ENCODE assay signal across 16 cellular contexts in genomic region chr19:3693030-3693925, GRCh38. TPM values are rescaled to one million over a fixed set of nuclear protein-coding genes. Genes with fewer than 3 reads are reported as not detected.
DNase-seq lines count a peak whose midpoint lies in the region; ATAC-seq and TF ChIP-seq lines count a peak whose summit lies in the region.
"Had no signal": no experiment of that assay in that cellular context is flagged by ENCODE, and none has a peak within 500 bp of the region (broad histone marks: within the 10 kb centered on the region; RNA-seq: fewer than 3 reads in every experiment).

No MANE protein-coding gene starts in this region.

- CTCF ChIA-PET in RWPE1 (lab: Yijun Ruan, JAX) = interaction anchor here (0.6 to 0.7 kb wide), 2 partner anchors 43 to 475 kb away, joined by 3 to 6 read pairs; no protein-coding TSS in a partner anchor

- peak overlapping the region; percentile 7; the same call in 1 of the 2 replicates for H3K27ac ChIP-seq in RWPE1
- H3K27ac ChIP-seq: HL-60, left lung, neutrophil, tibial nerve had no signal

- ATAC-seq in esophagus mucosa = peak; percentile 29
- ATAC-seq in HG02852 (IDR thresholded peaks at IDR 0.05; ENCODE audit: unreplicated experiment) = no peak
- no peak for ATAC-seq in HG03196 (IDR thresholded peaks at IDR 0.05; ENCODE audit: unreplicated experiment)
- no peak for ATAC-seq in HG03139 (IDR thresholded peaks at IDR 0.05; ENCODE audit: unreplicated experiment)
- ATAC-seq: stimulated activated memory B cell treated with anti-CD40 and anti-IgM and Interleukin-4, amounts not matched to agents 10 μg/mL and 1 μg/mL and 100 μg/mL, for 72 hours had no signal

- POLR2A ChIA-PET in RWPE1 (lab: Yijun Ruan, JAX; ENCODE audit: low non-redundant PET) = no interaction called here

- no peak overlapping the region for H3K4me3 ChIP-seq in retinal pigment epithelial cell (ENCODE audit: low read length)
- H3K4me3 ChIP-seq: left lung, mucosa of descending colon, right atrium auricular region, tibial nerve had no signal

- TF ChIP-seq CTCF in GM10266 (IDR thresholded peaks at IDR 0.05; ENCODE audit: control insufficient read depth, insufficient read depth, low read depth, missing control alignments) = no peak
- no peak for TF ChIP-seq CTCF in RWPE1 (conservative IDR thresholded peaks at IDR 0.05; ENCODE audit: low read depth)
- TF ChIP-seq CTCF in retinal pigment epithelial cell (conservative IDR thresholded peaks at IDR 0.05; ENCODE audit: low read depth, low read length) = no peak

- DNase-seq in GM10266 (ENCODE audit: extremely low spot score) (peak; percentile 7), RWPE1 (ENCODE audit: low spot score) (no peak), retinal pigment epithelial cell (ENCODE audit: low read depth) (peak; percentile 79)
- DNase-seq in stimulated activated CD8-positive, alpha-beta memory T cell treated with anti-CD3 and anti-CD28 coated beads, Interleukin-4, amount 100 ng/mL, for 48 hours = no peak
- DNase-seq: mucosa of descending colon, NCI-H2029 had no signal

RNA-seq across cellular contexts. Expression of gene PIP5K1C, which starts 7.0 kb away (rescaled TPM):
- 16.4 TPM for total RNA-seq in esophagus mucosa

RNA-seq across cellular contexts. Expression of gene TJP3, which starts 14.9 kb away (rescaled TPM):
- 40.9 TPM for total RNA-seq in esophagus mucosa

Comparison
In these comparisons a context has a peak if more than half of its experiments do, and no peak if none do; other contexts are left out.
1. DNase-seq: peak in GM10266 (single experiment) and retinal pigment epithelial cell (single experiment); none in RWPE1 (single experiment) and stimulated activated CD8-positive, alpha-beta memory T cell treated with anti-CD3 and anti-CD28 coated beads, Interleukin-4, amount 100 ng/mL, for 48 hours (single experiment).